7 cellular contexts compared by ENCODE assay signal in genomic region chr2:97645112-97645699, GRCh38. TPM values are rescaled to one million over a fixed set of nuclear protein-coding genes. Genes with fewer than 3 reads are reported as not detected.
A peak's percentile ranks its signal among the peaks of the same experiment; 100 is the strongest.
DNase-seq lines count a peak whose midpoint lies in the region; ATAC-seq and TF ChIP-seq lines count a peak whose summit lies in the region.

No MANE protein-coding gene starts in this region.

- H3K9ac ChIP-seq in skeletal muscle tissue (ENCODE audit: low read depth in 1 of 3, low read length in 3 of 3): peak overlapping the region; percentile 79 to 100 (median 90)

- H3K4me3 ChIP-seq in GM12875 (ENCODE audit: low read depth, low read length): peak overlapping the region; percentile 92
- peak overlapping the region; percentile 96; the same call in 1 of the 2 replicates for H3K4me3 ChIP-seq in iPS DF 6.9 (ENCODE audit: low read length)
- H3K4me3 ChIP-seq in skeletal muscle tissue (ENCODE audit: low read length in 3 of 3): peak overlapping the region; percentile 88 to 96 (median 94)

- H3K9me3 ChIP-seq in iPS DF 6.9 (ENCODE audit: control insufficient read depth, insufficient read depth, low read length) (no peaks in the 10 kb centered on the region), skeletal muscle tissue (ENCODE audit: control insufficient read depth in 3 of 3, low read length in 3 of 3) (no peaks in the 10 kb centered on the region)

- DNase-seq in LHCN-M2 (ENCODE audit: low read depth) (peak; percentile 13), iPS DF 6.9 (ENCODE audit: low read depth, low spot score) (no peak), SIG-M5 treated with dmso at 0.1 percent for 504 hours (lab: John Stamatoyannopoulos, UW; ENCODE audit: unreplicated experiment) (no peak)
- DNase-seq in activated T-helper 9 cell treated with anti-CD3 and anti-CD28 coated beads, Interleukin-2, amount 50 U/mL, for 16 hours (ENCODE audit: low read depth): peak; percentile 36

- WGBS in iPS DF 6.9 (ENCODE audit: insufficient coverage, insufficient read length): no CpG with 5 or more reads among the region's 19 CpGs

- H3K36me3 ChIP-seq in iPS DF 6.9 (ENCODE audit: control insufficient read depth, insufficient read depth, low read length) (peaks cover 15% of the 10 kb centered on the region; the same call in 1 of the 2 replicates), skeletal muscle tissue (ENCODE audit: control insufficient read depth in 3 of 3, insufficient read depth in 3 of 3, low read length in 3 of 3) (peaks cover 22 to 27% (median 27%) of the 10 kb centered on the region in 3 donors)

- peak; percentile 26 for ATAC-seq in GM21786 (IDR thresholded peaks at IDR 0.05; ENCODE audit: unreplicated experiment)

- no peaks in the 10 kb centered on the region for H3K27me3 ChIP-seq in iPS DF 6.9 (ENCODE audit: control insufficient read depth, insufficient read depth, low read length)
- no peaks in the 10 kb centered on the region for H3K27me3 ChIP-seq in skeletal muscle tissue (ENCODE audit: control insufficient read depth in 3 of 3, insufficient read depth in 3 of 3, low read length in 3 of 3)

- no peak for TF ChIP-seq CTCF in GM12875 (IDR thresholded peaks at IDR 0.05; ENCODE audit: borderline replicate concordance, insufficient read depth, low read depth, low read length)

- no peaks in the 10 kb centered on the region for H3K4me1 ChIP-seq in iPS DF 6.9 (ENCODE audit: control insufficient read depth, insufficient read depth, low read length)
- peaks cover 13 to 23% (median 18%) of the 10 kb centered on the region in 3 donors for H3K4me1 ChIP-seq in skeletal muscle tissue (ENCODE audit: control insufficient read depth in 3 of 3, insufficient read depth in 3 of 3, low read length in 3 of 3)

- no peak overlapping the region for H3K27ac ChIP-seq in iPS DF 6.9 (ENCODE audit: low read length)
- peak overlapping the region; percentile 93 for H3K27ac ChIP-seq in skeletal muscle tissue (ENCODE audit: low read depth, low read length)

RNA-seq across cellular contexts. Expression of gene COX5B, which starts 0.7 kb away (rescaled TPM):
- total RNA-seq in LHCN-M2 (2014; rRNA removed): 219 and 247 TPM in 2 replicates
- polyA plus RNA-seq in LHCN-M2 (2012): 382 TPM
- 669 TPM for total RNA-seq in skeletal muscle tissue

RNA-seq across cellular contexts. Expression of gene ACTR1B, which starts 18.6 kb away (rescaled TPM):
- total RNA-seq in LHCN-M2 (2014; rRNA removed) (74.0 and 76.6 TPM in 2 replicates), skeletal muscle tissue (30.3 TPM)
- 88.8 TPM for polyA plus RNA-seq in LHCN-M2 (2012)

RNA-seq across cellular contexts. Expression of gene C2orf92, which starts 24.3 kb away (rescaled TPM):
- 0.80 and 0.83 TPM in 2 replicates for total RNA-seq in LHCN-M2 (2014; rRNA removed)
- polyA plus RNA-seq in LHCN-M2 (2012): 1.7 TPM
- total RNA-seq in skeletal muscle tissue: 4.7 TPM

RNA-seq across cellular contexts. Expression of gene ANKRD36B, which starts 55.5 kb away (rescaled TPM):
- 18.7 and 19.8 TPM in 2 replicates for total RNA-seq in LHCN-M2 (2014; rRNA removed)
- 1.4 TPM for polyA plus RNA-seq in LHCN-M2 (2012)
- total RNA-seq in skeletal muscle tissue: 43.3 TPM

Comparison
In these comparisons a context has a peak if more than half of its experiments do, and no peak if none do; other contexts are left out.
1. DNase-seq: peak in LHCN-M2 (single experiment) and activated T-helper 9 cell treated with anti-CD3 and anti-CD28 coated beads, Interleukin-2, amount 50 U/mL, for 16 hours (single experiment); none in iPS DF 6.9 (single experiment) and SIG-M5 treated with dmso at 0.1 percent for 504 hours (single experiment).
2. Peak in every context shown above with its lines, with median percentiles within 50 percentile points of each other: H3K4me3 ChIP-seq.